17 cellular contexts compared by ENCODE assay signal in genomic region chr14:35682802-35683201, GRCh38.
DNase-seq lines count a peak whose midpoint lies in the region; ATAC-seq, FAIRE-seq and TF ChIP-seq lines count a peak whose summit lies in the region.
"Had no signal": no experiment of that assay in that cellular context is flagged by ENCODE, and none has a peak within 500 bp of the region (broad histone marks: within the 10 kb centered on the region; RNA-seq: fewer than 3 reads in every experiment).

No MANE protein-coding gene starts in this region.

- DNase-seq in NCI-H2171 treated with DMSO at 0.1 percent for 48 hours (lab: John Stamatoyannopoulos, UW) (peak; percentile 7), NCI-H2171 (lab: John Stamatoyannopoulos, UW) (no peak), astrocyte (ENCODE audit: low read depth) (peak; percentile 30), glomerular visceral epithelial cell (ENCODE audit: extremely low spot score) (peak; percentile 43), RWPE1 (ENCODE audit: low spot score) (no peak), Right ventricle myocardium superior (no peak)
- no peak for DNase-seq in activated CD4-positive, alpha-beta T cell treated with anti-CD3 and anti-CD28 coated beads, Interleukin-2, amount 50 U/mL, for 4 hours
- DNase-seq: 8988T; CD4-positive, alpha-beta memory T cell; DMS79; MG63; NCI-H1092; NCI-H1694; NCI-H510A had no signal

- no peaks in the 10 kb centered on the region for H4K20me1 ChIP-seq in astrocyte (ENCODE audit: insufficient read depth, low read length)

- intact Hi-C loops in Right ventricle myocardium superior (cut with DNase I), result no loop called here

- no peak overlapping the region for H3K4me3 Mint-ChIP-seq in astrocyte (ENCODE audit: unreplicated experiment)
- H3K4me3 Mint-ChIP-seq: CD4-positive, alpha-beta memory T cell had no signal

- no peaks in the 10 kb centered on the region for H3K36me3 Mint-ChIP-seq in astrocyte (ENCODE audit: low read depth, unreplicated experiment)

- ATAC-seq in Right ventricle myocardium superior (ENCODE audit: poor library complexity) (no peak), GM21515 (IDR thresholded peaks at IDR 0.05; ENCODE audit: unreplicated experiment) (no peak)

- H3K4me1 Mint-ChIP-seq in astrocyte (ENCODE audit: low read depth, unreplicated experiment), result peaks cover 4% of the 10 kb centered on the region
- H3K4me1 Mint-ChIP-seq: CD4-positive, alpha-beta memory T cell had no signal

- no peaks in the 10 kb centered on the region for H3K27me3 ChIP-seq in astrocyte (ENCODE audit: insufficient read depth, low read length)
- H3K27me3 ChIP-seq: MG63 had no signal

- FAIRE-seq in astrocyte (lab: Jason Lieb, UNC), result no peak
- FAIRE-seq: H1 had no signal

- H3K36me3 ChIP-seq in astrocyte (ENCODE audit: insufficient read depth, low read length), result no peaks in the 10 kb centered on the region
- H3K36me3 ChIP-seq: MG63 had no signal

- no peak overlapping the region for H2AFZ ChIP-seq in astrocyte (ENCODE audit: low read depth, low read length)

- CTCF ChIA-PET in RWPE1 (lab: Yijun Ruan, JAX), result no interaction called here

- H3K4me1 ChIP-seq in astrocyte (ENCODE audit: insufficient read depth, low read length), result no peaks in the 10 kb centered on the region

- H3K79me2 ChIP-seq in astrocyte (ENCODE audit: insufficient read depth, low read length), result no peaks in the 10 kb centered on the region

- TF ChIP-seq CTCF in astrocyte (IDR thresholded peaks at IDR 0.05; ENCODE audit: insufficient read depth, low read depth, low read length), result no peak
- no peak for TF ChIP-seq CTCF in RWPE1 (conservative IDR thresholded peaks at IDR 0.05; ENCODE audit: low read depth)

- POLR2A ChIA-PET in RWPE1 (lab: Yijun Ruan, JAX; ENCODE audit: low non-redundant PET), result no interaction called here

- no peaks in the 10 kb centered on the region for H3K9me3 Mint-ChIP-seq in astrocyte (ENCODE audit: unreplicated experiment)
- H3K9me3 Mint-ChIP-seq: CD4-positive, alpha-beta memory T cell had no signal

- no peak overlapping the region for H3K4me2 ChIP-seq in astrocyte (ENCODE audit: low read length)

- H3K27ac Mint-ChIP-seq in astrocyte (ENCODE audit: unreplicated experiment), result no peak overlapping the region
- H3K27ac Mint-ChIP-seq: CD4-positive, alpha-beta memory T cell had no signal

- H3K27ac ChIP-seq in astrocyte (ENCODE audit: low read depth, low read length), result no peak overlapping the region
- H3K27ac ChIP-seq in RWPE1, result no peak overlapping the region
- H3K27ac ChIP-seq: SK-N-MC had no signal

- H3K4me3 ChIP-seq in astrocyte (ENCODE audit: insufficient read depth, low read depth, low read length), result no peak overlapping the region
- H3K4me3 ChIP-seq: MG63, SK-N-MC had no signal

- H3K9me3 ChIP-seq in astrocyte (ENCODE audit: insufficient read depth, low read depth, low read length), result no peaks in the 10 kb centered on the region
- H3K9me3 ChIP-seq: MG63 had no signal

- no peak overlapping the region for H3K9ac ChIP-seq in astrocyte (ENCODE audit: low read length)

- no peaks in the 10 kb centered on the region for H3K27me3 Mint-ChIP-seq in astrocyte (ENCODE audit: low read depth, unreplicated experiment)
- H3K27me3 Mint-ChIP-seq: CD4-positive, alpha-beta memory T cell had no signal

Comparison
In these comparisons a context has a peak if more than half of its experiments do, and no peak if none do; other contexts are left out.
1. DNase-seq: peak in NCI-H2171 treated with DMSO at 0.1 percent for 48 hours (single experiment), astrocyte (single experiment) and glomerular visceral epithelial cell (single experiment); none in NCI-H2171 (single experiment), RWPE1 (single experiment), Right ventricle myocardium superior (single experiment) and activated CD4-positive, alpha-beta T cell treated with anti-CD3 and anti-CD28 coated beads, Interleukin-2, amount 50 U/mL, for 4 hours (0 of 2).